19 cellular contexts compared by ENCODE assay signal in the genomic region with DNA sequence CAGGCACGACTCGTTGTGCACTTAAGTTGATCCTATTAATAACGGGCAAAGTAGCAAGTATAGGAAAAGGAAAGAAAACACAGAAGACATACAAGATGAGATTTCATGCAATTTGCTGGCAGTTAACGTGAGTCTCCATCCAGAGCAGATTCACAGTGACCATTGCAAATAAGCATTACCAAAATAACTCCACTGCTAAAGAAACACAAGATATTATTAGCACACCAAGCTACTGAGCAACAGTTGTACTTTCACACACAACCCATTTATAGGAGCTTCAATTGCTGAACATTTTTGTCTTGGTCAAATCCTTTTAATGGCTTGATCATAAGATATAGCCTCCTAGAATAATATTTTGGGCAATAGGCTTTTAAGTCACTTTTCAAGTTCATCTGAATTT.
DNase-seq lines count a peak whose midpoint lies in the region; ATAC-seq and TF ChIP-seq lines count a peak whose summit lies in the region.
"Had no signal": no experiment of that assay in that cellular context is flagged by ENCODE, and none has a peak within 500 bp of the region (broad histone marks: within the 10 kb centered on the region; RNA-seq: fewer than 3 reads in every experiment).

No MANE protein-coding gene starts in this region.

- no peak for DNase-seq in Right ventricle myocardium inferior (ENCODE audit: missing footprints)
- no peak for DNase-seq in cardiac septum (ENCODE audit: low spot score)
- DNase-seq in heart left ventricle: no peak
- peak; percentile 54 for DNase-seq in myocyte (ENCODE audit: low read depth)
- DNase-seq in colonic mucosa: no peak
- DNase-seq in NCI-H2107 (lab: John Stamatoyannopoulos, UW): no peak
- no peak for DNase-seq in SHP77 treated with DMSO at 0.1 percent for 48 hours (lab: John Stamatoyannopoulos, UW)
- DNase-seq: 8988T, DND-41, KG1, NCI-H1436, NCI-H2029, NCI-H2171, NCI-H526 treated with DMSO at 0.1 percent for 48 hours, Peyer's patch, SHP77, SK-N-SH had no signal

- peaks cover 0 to 20% (median 0%) of the 10 kb centered on the region in 9 donors for H3K36me3 ChIP-seq in heart left ventricle
- peaks cover 0 to 7% (median under 1%) of the 10 kb centered on the region in 5 donors for H3K36me3 ChIP-seq in subcutaneous abdominal adipose tissue (ENCODE audit: control insufficient read depth in 5 of 5, insufficient read depth in 5 of 5, low read length in 5 of 5)
- H3K36me3 ChIP-seq in colonic mucosa: no peaks in the 10 kb centered on the region
- H3K36me3 ChIP-seq: Peyer's patch had no signal

- H3K27me3 ChIP-seq in heart left ventricle (no peaks in the 10 kb centered on the region), subcutaneous abdominal adipose tissue (ENCODE audit: control insufficient read depth in 5 of 5, insufficient read depth in 4 of 5, low read length in 5 of 5) (no peaks in the 10 kb centered on the region), colonic mucosa (no peaks in the 10 kb centered on the region)
- H3K27me3 ChIP-seq: Peyer's patch had no signal

- H3K4me1 ChIP-seq in heart left ventricle: peaks cover 0 to 22% (median 7%) of the 10 kb centered on the region in 12 donors
- H3K4me1 ChIP-seq in subcutaneous abdominal adipose tissue (ENCODE audit: control insufficient read depth in 5 of 5, insufficient read depth in 5 of 5, low read length in 5 of 5): peaks cover 0 to 25% (median 3%) of the 10 kb centered on the region in 5 donors
- H3K4me1 ChIP-seq in colonic mucosa: no peaks in the 10 kb centered on the region
- H3K4me1 ChIP-seq: Peyer's patch had no signal

- H3K27ac ChIP-seq in heart left ventricle (peak overlapping the region in 8 of 12 donors; percentile 16 to 64 (median 38)), subcutaneous abdominal adipose tissue (ENCODE audit: low read depth, low read length) (peak overlapping the region; percentile 1), colonic mucosa (no peak overlapping the region)
- H3K27ac ChIP-seq: Peyer's patch had no signal

- intact Hi-C loops in Right ventricle myocardium inferior (cut with DNase I): no loop called here
- intact Hi-C loops in cardiac septum (cut with DNase I): loop anchor here (2.0 kb wide), 1 partner anchor 457 kb away; no protein-coding TSS in a partner anchor
- intact Hi-C loops in heart left ventricle (cut with DNase I): loop anchor here in 9 of 10 donors (1.0 to 5.0 kb wide), 4 partner anchors 455 to 460 kb away; no protein-coding TSS in a partner anchor
- intact Hi-C loops in colonic mucosa (cut with DNase I): loop anchor here (5.0 kb wide), 1 partner anchor 460 kb away; no protein-coding TSS in a partner anchor

- H3K4me3 ChIP-seq in heart left ventricle (peak overlapping the region in 1 of 12 donors; percentile 13), subcutaneous abdominal adipose tissue (ENCODE audit: low read depth in 1 of 5, low read length in 5 of 5) (no peak overlapping the region), colonic mucosa (no peak overlapping the region)
- H3K4me3 ChIP-seq: Peyer's patch had no signal

- H3K9ac ChIP-seq in subcutaneous abdominal adipose tissue (ENCODE audit: low read length in 5 of 5): no peak overlapping the region
- no peak overlapping the region for H3K9ac ChIP-seq in colonic mucosa (ENCODE audit: low read depth in 2 of 2, low read length in 2 of 2)
- H3K9ac ChIP-seq: SK-N-SH had no signal

- TF ChIP-seq CTCF in heart left ventricle (IDR thresholded peaks at IDR 0.05) (no peak), colonic mucosa (IDR thresholded peaks at IDR 0.05) (no peak)

- TF ChIP-seq POLR2A in heart left ventricle (IDR thresholded peaks at IDR 0.05): no peak

- peak; percentile 84 for ATAC-seq in Right ventricle myocardium inferior
- ATAC-seq in heart left ventricle: peak; percentile 85 to 92 (median 88)
- ATAC-seq: HepG2 had no signal

- WGBS in heart left ventricle, 4 donors: 25 to 41% (median 35%) methylated on average over 4 of the region's 4 CpGs

- no peaks in the 10 kb centered on the region for H3K9me3 ChIP-seq in heart left ventricle
- no peaks in the 10 kb centered on the region for H3K9me3 ChIP-seq in subcutaneous abdominal adipose tissue (ENCODE audit: control insufficient read depth in 5 of 5, low read length in 5 of 5)
- no peaks in the 10 kb centered on the region for H3K9me3 ChIP-seq in colonic mucosa
- H3K9me3 ChIP-seq: Peyer's patch, SK-N-SH had no signal
